ENCODE assay signal across 11 cellular contexts in the genomic region with DNA sequence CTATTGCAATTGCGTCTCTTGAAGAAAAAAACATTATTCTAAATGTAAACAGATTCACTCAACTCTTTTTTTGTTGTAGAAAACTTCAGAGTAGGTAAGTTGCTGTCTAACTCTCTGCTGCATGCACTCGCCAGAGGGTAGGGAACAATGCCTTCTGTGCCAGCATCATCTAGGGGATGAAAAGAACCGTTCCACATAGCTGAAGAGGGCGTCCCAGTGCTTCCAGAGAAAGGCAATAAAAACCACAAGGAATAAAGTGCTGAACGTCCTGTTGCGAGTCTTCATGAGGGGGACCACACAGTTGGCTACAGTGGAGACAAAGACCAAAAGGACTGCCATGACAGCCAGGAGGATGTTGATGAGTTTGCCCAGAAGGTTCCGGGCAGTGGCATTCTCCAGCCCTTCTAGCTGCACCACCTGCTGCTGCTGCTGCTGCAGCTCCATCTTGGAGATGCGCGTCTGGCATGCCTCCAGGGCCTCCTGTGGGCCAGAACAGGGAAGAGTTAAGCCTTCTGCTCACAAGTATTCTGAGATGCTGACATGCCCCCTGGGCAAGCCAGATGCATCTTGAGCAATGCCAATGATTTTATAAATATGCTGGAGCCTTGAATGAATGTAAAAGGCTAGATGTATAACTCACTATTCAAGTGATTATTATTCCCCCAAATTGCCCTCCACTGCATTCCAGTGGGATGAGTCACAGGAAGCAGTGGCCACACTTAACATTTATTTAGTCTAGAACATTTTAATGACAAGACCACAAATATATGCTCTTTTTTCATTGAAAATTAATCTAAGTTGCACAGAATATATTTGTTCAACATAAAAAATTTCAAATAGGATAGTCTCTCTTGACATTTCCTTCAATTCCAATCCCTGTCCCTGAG. TPM values are rescaled to one million over a fixed set of nuclear protein-coding genes. Genes with fewer than 3 reads are reported as not detected.
A peak's percentile ranks its signal among the peaks of the same experiment; 100 is the strongest.
DNase-seq lines count a peak whose midpoint lies in the region; ATAC-seq, FAIRE-seq and TF ChIP-seq lines count a peak whose summit lies in the region.
"Had no signal": no experiment of that assay in that cellular context is flagged by ENCODE, and none has a peak within 500 bp of the region (broad histone marks: within the 10 kb centered on the region; RNA-seq: fewer than 3 reads in every experiment).

No MANE protein-coding gene starts in this region.

- TF ChIP-seq POLR2A in gastroesophageal sphincter (IDR thresholded peaks at IDR 0.05) (no peak), esophagus squamous epithelium (IDR thresholded peaks at IDR 0.05) (no peak)

- no peak overlapping the region for H3K27ac ChIP-seq in gastroesophageal sphincter
- no peak overlapping the region for H3K27ac ChIP-seq in esophagus squamous epithelium

- no peak for FAIRE-seq in bronchial epithelial cell (lab: Jason Lieb, UNC)
- FAIRE-seq: G401.6 had no signal

- H3K4me3 ChIP-seq in bronchial epithelial cell (ENCODE audit: low read depth, low read length) = no peak overlapping the region
- no peak overlapping the region for H3K4me3 ChIP-seq in gastroesophageal sphincter
- H3K4me3 ChIP-seq in esophagus squamous epithelium = no peak overlapping the region

- H3K9me3 Mint-ChIP-seq in natural killer cell treated with Interleukin-12 subunit alpha and Interleukin-12 subunit beta and Interleukin-15 and Interleukin-18, amount 100 ng/mL, for 72 hours = no peaks in the 10 kb centered on the region

- ATAC-seq in gastroesophageal sphincter = no peak
- ATAC-seq in stimulated activated naive CD8-positive, alpha-beta T cell treated with anti-CD3 and anti-CD28 coated beads, Interleukin-15, Interleukin-2, amounts not matched to agents 100 U/mL and 50 U/mL, for 24 hours = no peak
- no peak for ATAC-seq in natural killer cell treated with Interleukin-12 subunit alpha and Interleukin-12 subunit beta and Interleukin-15 and Interleukin-18, amount 100 ng/mL, for 72 hours
- ATAC-seq: activated CD8-positive, alpha-beta memory T cell treated with anti-CD3 and anti-CD28 coated beads, Interleukin-2, amount 10 ng/mL, durations not matched to agents 7 days and 5 days had no signal

- no peaks in the 10 kb centered on the region for H3K27me3 Mint-ChIP-seq in natural killer cell treated with Interleukin-12 subunit alpha and Interleukin-12 subunit beta and Interleukin-15 and Interleukin-18, amount 100 ng/mL, for 72 hours

- no peak for TF ChIP-seq EP300 in gastroesophageal sphincter (IDR thresholded peaks at IDR 0.05)

- no peak overlapping the region for H3K4me3 Mint-ChIP-seq in natural killer cell treated with Interleukin-12 subunit alpha and Interleukin-12 subunit beta and Interleukin-15 and Interleukin-18, amount 100 ng/mL, for 72 hours
- H3K4me3 Mint-ChIP-seq: activated CD8-positive, alpha-beta memory T cell treated with anti-CD3 and anti-CD28 coated beads, Interleukin-2, amount 10 ng/mL, durations not matched to agents 7 days and 5 days had no signal

- no peak overlapping the region for H3K27ac Mint-ChIP-seq in natural killer cell treated with Interleukin-12 subunit alpha and Interleukin-12 subunit beta and Interleukin-15 and Interleukin-18, amount 100 ng/mL, for 72 hours
- H3K27ac Mint-ChIP-seq: activated CD8-positive, alpha-beta memory T cell treated with anti-CD3 and anti-CD28 coated beads, Interleukin-2, amount 10 ng/mL, durations not matched to agents 7 days and 5 days had no signal

- WGBS in gastroesophageal sphincter (ENCODE audit: low coverage in 1 of 2), 2 donors = 63 to 66% methylated on average over 3 to 5 of the region's 9 CpGs
- 72 to 74% methylated on average over 9 of the region's 9 CpGs for WGBS in esophagus squamous epithelium, 2 donors

- no peaks in the 10 kb centered on the region for H3K36me3 Mint-ChIP-seq in natural killer cell treated with Interleukin-12 subunit alpha and Interleukin-12 subunit beta and Interleukin-15 and Interleukin-18, amount 100 ng/mL, for 72 hours
- H3K36me3 Mint-ChIP-seq: activated CD8-positive, alpha-beta memory T cell treated with anti-CD3 and anti-CD28 coated beads, Interleukin-2, amount 10 ng/mL, durations not matched to agents 7 days and 5 days had no signal

- H3K4me1 ChIP-seq in gastroesophageal sphincter (peaks cover 0 to 35% (median 0%) of the 10 kb centered on the region in 3 donors), esophagus squamous epithelium (peaks cover 0 to 28% (median 6%) of the 10 kb centered on the region in 3 donors)

- intact Hi-C loops in esophagus squamous epithelium (cut with DNase I) = loop anchor here (5.0 kb wide), 1 partner anchor 276 kb away; no protein-coding TSS in a partner anchor

- H3K9me3 ChIP-seq in gastroesophageal sphincter (no peaks in the 10 kb centered on the region), esophagus squamous epithelium (no peaks in the 10 kb centered on the region)

- H3K27me3 ChIP-seq in bronchial epithelial cell (ENCODE audit: control insufficient read depth, insufficient read depth, low read length) (no peaks in the 10 kb centered on the region), gastroesophageal sphincter (no peaks in the 10 kb centered on the region), esophagus squamous epithelium (no peaks in the 10 kb centered on the region)

- DNase-seq in Ammon's horn (ENCODE audit: low spot score) = peak; percentile 84
- peak; percentile 88 for DNase-seq in LHCN-M2 (ENCODE audit: low read depth)
- peak; percentile 63 for DNase-seq in bronchial epithelial cell (ENCODE audit: low read depth)
- peak; percentile 82 for DNase-seq in medulla oblongata (ENCODE audit: extremely low spot score)
- DNase-seq in esophagus squamous epithelium (lab: John Stamatoyannopoulos, UW) = no peak
- DNase-seq in stimulated activated naive CD8-positive, alpha-beta T cell treated with anti-CD3 and anti-CD28 coated beads, Interleukin-15, Interleukin-2, amounts not matched to agents 100 U/mL and 50 U/mL, for 24 hours = no peak
- DNase-seq in natural killer cell treated with Interleukin-12 subunit alpha and Interleukin-12 subunit beta and Interleukin-15 and Interleukin-18, amount 100 ng/mL, for 72 hours (ENCODE audit: low spot score) = no peak
- DNase-seq: activated CD8-positive, alpha-beta memory T cell treated with anti-CD3 and anti-CD28 coated beads, Interleukin-2, amount 10 ng/mL, durations not matched to agents 7 days and 5 days; NCI-H748 treated with DMSO at 0.1 percent for 48 hours had no signal

- peaks cover 5% of the 10 kb centered on the region for H3K36me3 ChIP-seq in bronchial epithelial cell (ENCODE audit: control insufficient read depth, insufficient read depth, low read length)
- peaks cover 3 to 29% of the 10 kb centered on the region in 2 donors for H3K36me3 ChIP-seq in gastroesophageal sphincter
- peaks cover 0 to 35% (median 0%) of the 10 kb centered on the region in 3 donors for H3K36me3 ChIP-seq in esophagus squamous epithelium

- TF ChIP-seq CTCF in bronchial epithelial cell (IDR thresholded peaks at IDR 0.05; ENCODE audit: insufficient read depth, low read length, severe bottlenecking) = no peak
- TF ChIP-seq CTCF in gastroesophageal sphincter (IDR thresholded peaks at IDR 0.05) = no peak
- TF ChIP-seq CTCF in esophagus squamous epithelium (IDR thresholded peaks at IDR 0.05) = no peak

- H3K4me1 Mint-ChIP-seq in natural killer cell treated with Interleukin-12 subunit alpha and Interleukin-12 subunit beta and Interleukin-15 and Interleukin-18, amount 100 ng/mL, for 72 hours (ENCODE audit: low read depth in 2 of 2) = peaks cover 3 to 5% of the 10 kb centered on the region in 2 donors

RNA-seq across cellular contexts. Expression of a gene that starts 45.1 kb away (rescaled TPM):
- total RNA-seq in LHCN-M2 (2014; rRNA removed) (51.3 and 63.2 TPM in 2 replicates), bronchial epithelial cell (1.0 and 2.4 TPM in 2 replicates), gastroesophageal sphincter (10 to 100 TPM; 45.0 to 77.9 (median 61.5) TPM), esophagus squamous epithelium (10 to 100 TPM in 3 of 4 donors, 1 to 10 TPM in 1; 4.5 to 66.0 (median 24.4) TPM)
- polyA plus RNA-seq in LHCN-M2 (2012) = 73.0 TPM
- total RNA-seq in natural killer cell treated with Interleukin-12 subunit alpha and Interleukin-12 subunit beta and Interleukin-15 and Interleukin-18, amount 100 ng/mL, for 72 hours = 1 to 10 TPM; 2.8 to 4.8 TPM

Comparison
In these comparisons a context has a peak if more than half of its experiments do, and no peak if none do; other contexts are left out.
1. DNase-seq: peak in Ammon's horn (single experiment), LHCN-M2 (single experiment), bronchial epithelial cell (single experiment) and medulla oblongata (single experiment); none in esophagus squamous epithelium (single experiment), stimulated activated naive CD8-positive, alpha-beta T cell treated with anti-CD3 and anti-CD28 coated beads, Interleukin-15, Interleukin-2, amounts not matched to agents 100 U/mL and 50 U/mL, for 24 hours (single experiment) and natural killer cell treated with Interleukin-12 subunit alpha and Interleukin-12 subunit beta and Interleukin-15 and Interleukin-18, amount 100 ng/mL, for 72 hours (single experiment).